ENCODE assay signal across 24 cellular contexts in the genomic region with DNA sequence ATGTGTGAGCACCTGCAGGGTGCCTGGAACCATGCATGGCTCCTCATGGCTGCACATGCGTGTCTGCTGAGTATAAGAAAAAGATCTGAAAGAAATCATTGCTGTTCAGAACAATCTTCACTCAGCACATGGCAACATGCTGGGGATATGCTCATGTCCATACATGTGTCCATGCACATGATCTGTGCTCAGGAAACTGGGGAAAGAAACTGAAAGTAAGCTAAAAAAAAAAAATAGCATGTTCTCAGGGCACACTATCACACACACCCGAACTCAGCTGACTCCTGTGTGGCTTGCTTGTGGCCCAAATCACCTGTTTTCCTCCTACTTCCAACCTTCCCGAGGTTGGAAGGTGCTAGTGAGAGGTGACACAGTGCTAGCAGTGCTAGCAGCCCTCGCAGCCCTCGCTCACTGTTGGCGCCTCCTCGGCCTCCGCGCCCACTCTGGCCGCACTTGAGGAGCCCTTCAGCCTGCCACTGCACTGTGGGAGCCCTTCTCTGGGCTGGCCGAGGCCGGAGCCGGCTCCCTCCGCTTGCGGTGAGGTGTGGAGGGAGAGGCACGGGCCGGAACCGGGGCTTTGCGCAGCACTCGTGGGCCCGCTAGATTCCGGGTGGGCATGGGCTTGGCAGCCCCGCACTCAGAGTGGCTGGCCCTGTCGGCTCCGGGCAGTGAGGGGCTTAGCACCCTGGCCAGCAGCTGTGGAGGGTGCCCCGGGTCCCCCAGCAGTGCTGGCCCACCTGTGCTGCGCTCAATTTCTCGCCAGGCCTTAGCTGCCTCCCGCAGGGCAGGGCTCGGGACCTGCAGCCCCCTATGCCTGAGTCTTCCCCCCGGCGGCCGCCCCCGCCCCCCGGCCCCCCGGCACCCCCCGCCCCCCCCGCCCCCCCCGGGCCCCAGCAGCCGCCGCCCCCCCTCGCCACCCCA.
DNase-seq lines count a peak whose midpoint lies in the region; ATAC-seq and TF ChIP-seq lines count a peak whose summit lies in the region.
"Had no signal": no experiment of that assay in that cellular context is flagged by ENCODE, and none has a peak within 500 bp of the region (broad histone marks: within the 10 kb centered on the region; RNA-seq: fewer than 3 reads in every experiment).

No MANE protein-coding gene starts in this region.

- no peaks in the 10 kb centered on the region for H3K36me3 Mint-ChIP-seq in T-helper 1 cell treated with Interleukin-12 subunit alpha and Interleukin-12 subunit beta and Interleukin-4 antibody, amounts not matched to agents 30 μg/mL and 1 μg/mL, for 36 hours (ENCODE audit: low read depth)
- H3K36me3 Mint-ChIP-seq in activated CD8-positive, alpha-beta T cell treated with anti-CD3 and anti-CD28 coated beads for 36 hours (ENCODE audit: low read depth) = no peaks in the 10 kb centered on the region
- H3K36me3 Mint-ChIP-seq: CD8-positive, alpha-beta memory T cell had no signal

- no peak overlapping the region for H3K9ac ChIP-seq in DND-41 (ENCODE audit: low read depth, low read length)
- H3K9ac ChIP-seq: SK-N-SH had no signal

- H3K27ac ChIP-seq in DND-41 (ENCODE audit: low read length) = no peak overlapping the region
- no peak overlapping the region for H3K27ac ChIP-seq in transverse colon
- H3K27ac ChIP-seq in WERI-Rb-1 = no peak overlapping the region
- H3K27ac ChIP-seq: 22Rv1, C4-2B, HL-60 had no signal

- H2AFZ ChIP-seq in DND-41 (ENCODE audit: low read depth, low read length) = no peak overlapping the region

- CTCF ChIA-PET in activated CD8-positive, alpha-beta T cell treated with anti-CD3 and anti-CD28 coated beads for 36 hours (lab: Charles Lee) = interaction anchor here (1.4 kb wide), 1 partner anchor 78 kb away, joined by 3 read pairs; no protein-coding TSS in a partner anchor

- 90% methylated on average over 25 of the region's 42 CpGs; no CpG with 5 or more reads in 1 of the 2 donors for WGBS in transverse colon (ENCODE audit: low coverage in 1 of 2), 2 donors

- POLR2A ChIA-PET in activated CD8-positive, alpha-beta T cell treated with anti-CD3 and anti-CD28 coated beads for 36 hours (lab: Charles Lee) = interaction anchor here (0.8 kb wide), 1 partner anchor 8 kb away, joined by 3 read pairs; no protein-coding TSS in a partner anchor

- no peaks in the 10 kb centered on the region for H3K9me3 Mint-ChIP-seq in T-helper 1 cell treated with Interleukin-12 subunit alpha and Interleukin-12 subunit beta and Interleukin-4 antibody, amounts not matched to agents 30 μg/mL and 1 μg/mL, for 36 hours
- no peaks in the 10 kb centered on the region for H3K9me3 Mint-ChIP-seq in activated CD8-positive, alpha-beta T cell treated with anti-CD3 and anti-CD28 coated beads for 36 hours
- H3K9me3 Mint-ChIP-seq: CD8-positive, alpha-beta memory T cell had no signal

- intact Hi-C loops in activated CD8-positive, alpha-beta T cell treated with anti-CD3 and anti-CD28 coated beads for 36 hours (cut with micrococcal nuclease) = no loop called here
- intact Hi-C loops in transverse colon (cut with DNase I; ENCODE audit: low total_unique reads) = loop anchor here (10.0 kb wide), 1 partner anchor 164 kb away; no protein-coding TSS in a partner anchor

- H3K79me2 ChIP-seq in DND-41 (ENCODE audit: insufficient read depth, low read length) = no peaks in the 10 kb centered on the region

- H3K4me1 ChIP-seq in DND-41 (ENCODE audit: insufficient read depth, low read length) (peaks cover 11% of the 10 kb centered on the region), transverse colon (peaks cover 0 to 26% (median 14%) of the 10 kb centered on the region in 4 donors)

- H3K4me2 ChIP-seq in DND-41 (ENCODE audit: insufficient read depth, low read length) = no peak overlapping the region
- H3K4me2 ChIP-seq: SK-N-SH had no signal

- DNase-seq in T-helper 1 cell (no peak), DND-41 (no peak), mesenteric fat pad (ENCODE audit: low spot score) (peak; percentile 76), transverse colon (no peak), WERI-Rb-1 (no peak)
- DNase-seq in activated CD8-positive, alpha-beta T cell treated with anti-CD3 and anti-CD28 coated beads for 36 hours = no peak
- DNase-seq: CD8-positive, alpha-beta memory T cell; DMS 273 treated with DMSO at 0.1 percent for 48 hours; DMS79; GF-D8; NCI-H1092 treated with DMSO at 0.1 percent for 48 hours; NCI-H1436 treated with DMSO at 0.1 percent for 48 hours; NCI-H187 treated with DMSO at 0.1 percent for 48 hours; NCI-H2107; NCI-H446; NCI-H524 treated with DMSO at 0.1 percent for 48 hours; NCI-H774; SK-N-SH had no signal

- H4K20me1 ChIP-seq in DND-41 (ENCODE audit: insufficient read depth, low read length) = no peaks in the 10 kb centered on the region

- no peak for TF ChIP-seq POLR2A in transverse colon (IDR thresholded peaks at IDR 0.05)

- H3K4me1 Mint-ChIP-seq in T-helper 1 cell treated with Interleukin-12 subunit alpha and Interleukin-12 subunit beta and Interleukin-4 antibody, amounts not matched to agents 30 μg/mL and 1 μg/mL, for 36 hours (ENCODE audit: low read depth) = peaks cover 18% of the 10 kb centered on the region
- peaks cover 5% of the 10 kb centered on the region for H3K4me1 Mint-ChIP-seq in activated CD8-positive, alpha-beta T cell treated with anti-CD3 and anti-CD28 coated beads for 36 hours (ENCODE audit: low read depth)
- H3K4me1 Mint-ChIP-seq: CD8-positive, alpha-beta memory T cell had no signal

- H3K9me3 ChIP-seq in DND-41 (ENCODE audit: insufficient read depth, low read length, severe bottlenecking) (no peaks in the 10 kb centered on the region), transverse colon (no peaks in the 10 kb centered on the region), WERI-Rb-1 (ENCODE audit: severe bottlenecking) (peaks cover 5% of the 10 kb centered on the region)
- H3K9me3 ChIP-seq: SK-N-SH had no signal

- H3K4me3 ChIP-seq in DND-41 (ENCODE audit: low read depth in 1 of 2, low read length in 2 of 2) (no peak overlapping the region), transverse colon (no peak overlapping the region), WERI-Rb-1 (ENCODE audit: low read depth, low read length) (no peak overlapping the region)

- TF ChIP-seq CTCF in DND-41 (IDR thresholded peaks at IDR 0.05; ENCODE audit: borderline replicate concordance, extremely low read depth, low read length, poor library complexity, severe bottlenecking) (no peak), transverse colon (IDR thresholded peaks at IDR 0.05) (no peak), WERI-Rb-1 (IDR thresholded peaks at IDR 0.05; ENCODE audit: low read depth, low read length) (no peak)
- no peak for TF ChIP-seq CTCF in activated CD8-positive, alpha-beta T cell treated with anti-CD3 and anti-CD28 coated beads for 36 hours (IDR thresholded peaks at IDR 0.05)

- no peaks in the 10 kb centered on the region for H3K27me3 Mint-ChIP-seq in T-helper 1 cell treated with Interleukin-12 subunit alpha and Interleukin-12 subunit beta and Interleukin-4 antibody, amounts not matched to agents 30 μg/mL and 1 μg/mL, for 36 hours (ENCODE audit: low read depth)
- H3K27me3 Mint-ChIP-seq in activated CD8-positive, alpha-beta T cell treated with anti-CD3 and anti-CD28 coated beads for 36 hours = no peaks in the 10 kb centered on the region
- H3K27me3 Mint-ChIP-seq: CD8-positive, alpha-beta memory T cell had no signal

- H3K36me3 ChIP-seq in DND-41 (ENCODE audit: insufficient read depth, low read length) (no peaks in the 10 kb centered on the region), transverse colon (no peaks in the 10 kb centered on the region), WERI-Rb-1 (no peaks in the 10 kb centered on the region)

- H3K4me3 Mint-ChIP-seq in T-helper 1 cell treated with Interleukin-12 subunit alpha and Interleukin-12 subunit beta and Interleukin-4 antibody, amounts not matched to agents 30 μg/mL and 1 μg/mL, for 36 hours = no peak overlapping the region
- H3K4me3 Mint-ChIP-seq in activated CD8-positive, alpha-beta T cell treated with anti-CD3 and anti-CD28 coated beads for 36 hours = no peak overlapping the region
- H3K4me3 Mint-ChIP-seq: B cell; CD8-positive, alpha-beta memory T cell had no signal

- in situ Hi-C loops in transverse colon (cut with MboI; ENCODE audit: low pct_ligation_motif_present in 1 of 4, low pct_unique_long_range_greater_than_20kb in 1 of 4, low sequenced_read_pairs in 3 of 4) = no loop called here

- H3K27ac Mint-ChIP-seq in T-helper 1 cell treated with Interleukin-12 subunit alpha and Interleukin-12 subunit beta and Interleukin-4 antibody, amounts not matched to agents 30 μg/mL and 1 μg/mL, for 36 hours = peak overlapping the region; percentile 59
- H3K27ac Mint-ChIP-seq in activated CD8-positive, alpha-beta T cell treated with anti-CD3 and anti-CD28 coated beads for 36 hours = no peak overlapping the region
- H3K27ac Mint-ChIP-seq: B cell; CD8-positive, alpha-beta memory T cell had no signal

- TF ChIP-seq EP300 in transverse colon (IDR thresholded peaks at IDR 0.05; ENCODE audit: low read depth) = no peak

- 0 out of 3 replicates have a peak, but pooled peaks have one; percentile 37 for ATAC-seq in DND-41 (ENCODE audit: insufficient read depth, low read depth)
- ATAC-seq in activated CD8-positive, alpha-beta T cell treated with anti-CD3 and anti-CD28 coated beads for 36 hours = peak; percentile 51
- ATAC-seq in activated CD4-positive, CD25-positive, alpha-beta regulatory T cell treated with anti-CD3 and anti-CD28 coated beads, Interleukin-2, amount 50 U/mL, for 24 hours = no peak

- no peaks in the 10 kb centered on the region for H3K27me3 ChIP-seq in DND-41 (ENCODE audit: insufficient read depth, low read length, poor library complexity)
- no peaks in the 10 kb centered on the region for H3K27me3 ChIP-seq in transverse colon
- no peaks in the 10 kb centered on the region for H3K27me3 ChIP-seq in WERI-Rb-1 (ENCODE audit: insufficient read depth, low read depth, severe bottlenecking)

Comparison
In these comparisons a context has a peak if more than half of its experiments do, and no peak if none do; other contexts are left out.
1. ATAC-seq: peak in DND-41 (single experiment) and activated CD8-positive, alpha-beta T cell treated with anti-CD3 and anti-CD28 coated beads for 36 hours (single experiment); none in activated CD4-positive, CD25-positive, alpha-beta regulatory T cell treated with anti-CD3 and anti-CD28 coated beads, Interleukin-2, amount 50 U/mL, for 24 hours (0 of 2).